Comparison of ENCODE assay signal across 12 cellular contexts in genomic region chr7:36677769-36678435, GRCh38. TPM values are rescaled to one million over a fixed set of nuclear protein-coding genes. Genes with fewer than 3 reads are reported as not detected.
DNase-seq lines count a peak whose midpoint lies in the region; ATAC-seq and TF ChIP-seq lines count a peak whose summit lies in the region.
"Had no signal": no experiment of that assay in that cellular context is flagged by ENCODE, and none has a peak within 500 bp of the region (broad histone marks: within the 10 kb centered on the region; RNA-seq: fewer than 3 reads in every experiment).

No MANE protein-coding gene starts in this region.

- H3K4me1 Mint-ChIP-seq in T-cell = peaks cover 44 to 54% (median 47%) of the 10 kb centered on the region in 3 donors

- peaks cover 0 to 3% (median 0%) of the 10 kb centered on the region in 4 donors for H3K27me3 ChIP-seq in esophagus squamous epithelium
- H3K27me3 ChIP-seq: breast epithelium had no signal

- TF ChIP-seq CTCF in GM13977 (IDR thresholded peaks at IDR 0.05; ENCODE audit: extremely low read depth, insufficient read depth, missing control alignments) (no peak), esophagus squamous epithelium (IDR thresholded peaks at IDR 0.05) (no peak)

- no peaks in the 10 kb centered on the region for H3K9me3 Mint-ChIP-seq in T-cell
- no peaks in the 10 kb centered on the region for H3K9me3 Mint-ChIP-seq in activated naive CD4-positive, alpha-beta T cell treated with anti-CD3 and anti-CD28 coated beads, Interleukin-2, amount 50 U/mL, for 72 hours
- H3K9me3 Mint-ChIP-seq: type B pancreatic cell had no signal

- 58 to 88% methylated on average over 2 of the region's 2 CpGs for WGBS in esophagus squamous epithelium, 2 donors

- H3K27ac ChIP-seq in esophagus squamous epithelium = peak overlapping the region in 1 of 4 donors; percentile 4
- H3K27ac ChIP-seq: breast epithelium had no signal

- peak overlapping the region; percentile 22 to 62 (median 34) for H3K4me3 Mint-ChIP-seq in T-cell
- H3K4me3 Mint-ChIP-seq: type B pancreatic cell had no signal

- H3K4me3 ChIP-seq in esophagus squamous epithelium = no peak overlapping the region
- H3K4me3 ChIP-seq: breast epithelium, HAP-1 had no signal

- in situ Hi-C loops in GM13977 (cut with MboI; ENCODE audit: low pct_unique_long_range_greater_than_20kb, low sequenced_read_pairs, unreplicated experiment) = no loop called here

- no peaks in the 10 kb centered on the region for H3K36me3 ChIP-seq in esophagus squamous epithelium
- H3K36me3 ChIP-seq: breast epithelium, HAP-1 had no signal

- peak overlapping the region; percentile 84 to 86 for H3K27ac Mint-ChIP-seq in T-cell
- H3K27ac Mint-ChIP-seq in activated naive CD4-positive, alpha-beta T cell treated with anti-CD3 and anti-CD28 coated beads, Interleukin-2, amount 50 U/mL, for 72 hours = peak overlapping the region; percentile 88 to 93
- H3K27ac Mint-ChIP-seq: type B pancreatic cell had no signal

- POLR2A ChIA-PET in T-cell (lab: Charles Lee) = interaction anchor here (0.6 to 1.1 kb wide), 5 partner anchors 9 to 110 kb away, joined by 3 to 5 read pairs (median 3); no protein-coding TSS in a partner anchor

- ATAC-seq in T-cell (replicated peaks in 1 of 4) (peak; percentile 26 to 41 (median 34)), GM21737 (IDR thresholded peaks at IDR 0.05; ENCODE audit: unreplicated experiment) (no peak)
- peak; percentile 93 to 94 for ATAC-seq in activated naive CD4-positive, alpha-beta T cell treated with anti-CD3 and anti-CD28 coated beads, Interleukin-2, amount 50 U/mL, for 72 hours

- no peaks in the 10 kb centered on the region for H3K9me3 ChIP-seq in esophagus squamous epithelium
- H3K9me3 ChIP-seq: breast epithelium, HAP-1 had no signal

- H3K27me3 Mint-ChIP-seq in T-cell = no peaks in the 10 kb centered on the region

- CTCF ChIA-PET in T-cell (lab: Charles Lee) = interaction anchor here (0.6 to 2.2 kb wide), 13 partner anchors 8 to 1253 kb away, joined by 3 to 13 read pairs (median 4); no protein-coding TSS in a partner anchor

- H3K36me3 Mint-ChIP-seq in T-cell = peaks cover 7% of the 10 kb centered on the region
- H3K36me3 Mint-ChIP-seq in activated naive CD4-positive, alpha-beta T cell treated with anti-CD3 and anti-CD28 coated beads, Interleukin-2, amount 50 U/mL, for 72 hours = no peaks in the 10 kb centered on the region

- DNase-seq in GM13977 (ENCODE audit: low spot score) (peak; percentile 14), T-cell (peak in 5 of 34 experiments; percentile 9 to 19 (median 12)), esophagus squamous epithelium (lab: John Stamatoyannopoulos, UW) (no peak), kidney glomerular epithelial cell (lab: John Stamatoyannopoulos, UW) (no peak), NCI-H2081 treated with DMSO at 0.1 percent for 48 hours (lab: John Stamatoyannopoulos, UW) (no peak)
- DNase-seq in activated naive CD4-positive, alpha-beta T cell treated with anti-CD3 and anti-CD28 coated beads, Interleukin-2, amount 50 U/mL, for 72 hours (ENCODE audit: low spot score in 2 of 2) = peak in 1 of 2 donors; percentile 50
- peak; percentile 87 for DNase-seq in stimulated activated CD4-positive, alpha-beta T cell treated with anti-CD3 and anti-CD28 coated beads, Interleukin-4, amount 100 ng/mL, for 24 hours

- intact Hi-C loops in esophagus squamous epithelium (cut with DNase I) = loop anchor here (10.0 kb wide), 2 partner anchors 193 to 517 kb away; no protein-coding TSS in a partner anchor

- TF ChIP-seq POLR2A in esophagus squamous epithelium (IDR thresholded peaks at IDR 0.05) = no peak

- H3K4me1 ChIP-seq in esophagus squamous epithelium = no peaks in the 10 kb centered on the region
- H3K4me1 ChIP-seq: breast epithelium, HAP-1 had no signal

RNA-seq across cellular contexts. Expression of gene AOAH, which starts 46.4 kb away (rescaled TPM):
- total RNA-seq in T-cell (10 to 100 TPM; 13.0 to 78.5 (median 27.5) TPM), esophagus squamous epithelium (10 to 100 TPM in 1 of 4 donors, 1 to 10 TPM in 2, under 1 TPM in 1; 0.68 to 12.0 (median 4.8) TPM)
- 1 to 10 TPM; 5.2 to 6.0 TPM for total RNA-seq in activated naive CD4-positive, alpha-beta T cell treated with anti-CD3 and anti-CD28 coated beads, Interleukin-2, amount 50 U/mL, for 72 hours
- total RNA-seq: pulmonary artery endothelial cell had no signal

Comparison
In these comparisons a context has a peak if more than half of its experiments do, and no peak if none do; other contexts are left out.
1. DNase-seq: peak in GM13977 (single experiment) and stimulated activated CD4-positive, alpha-beta T cell treated with anti-CD3 and anti-CD28 coated beads, Interleukin-4, amount 100 ng/mL, for 24 hours (single experiment); none in esophagus squamous epithelium (single experiment), kidney glomerular epithelial cell (single experiment) and NCI-H2081 treated with DMSO at 0.1 percent for 48 hours (single experiment).